1 cellular context compared by ENCODE assay signal in genomic region chr5:74766348-74766886, GRCh38.
TF ChIP-seq lines count a peak whose summit lies in the region.

No MANE protein-coding gene starts in this region.

TF ChIP-seq in K562, 482 proteins besides CTCF, POLR2A, EP300 and RAD21:
- TF ChIP-seq MNT (conservative IDR thresholded peaks at IDR 0.05) (no peak), ZNF124 (CRISPR knock-in tag; IDR thresholded peaks at IDR 0.05) (no peak), STAT5B (CRISPR knock-in tag; IDR thresholded peaks at IDR 0.05) (no peak), ATF6 (CRISPR knock-in tag; IDR thresholded peaks at IDR 0.05) (0 out of 2 replicates have a peak, but pooled peaks have one; percentile 24), ZNF121 (CRISPR knock-in tag; conservative IDR thresholded peaks at IDR 0.05) (no peak), REST (CRISPR knock-in tag; IDR thresholded peaks at IDR 0.05; ENCODE audit: low read depth) (no peak), ETS2 (tag; IDR thresholded peaks at IDR 0.05; ENCODE audit: borderline replicate concordance, poor library complexity, severe bottlenecking) (no peak), ASH1L (IDR thresholded peaks at IDR 0.05; ENCODE audit: borderline replicate concordance, low read depth, partially characterized antibody) (no peak), NR2C1 (IDR thresholded peaks at IDR 0.05) (no peak), NR2C1 (tag; IDR thresholded peaks at IDR 0.05) (no peak), DLX4 (CRISPR knock-in tag; IDR thresholded peaks at IDR 0.05) (no peak), GABPA (tag; conservative IDR thresholded peaks at IDR 0.05; ENCODE audit: low read depth) (0 out of 2 replicates have a peak, but pooled peaks have one; percentile 30), CBX2 (IDR thresholded peaks at IDR 0.05; ENCODE audit: insufficient read depth, low read length, poor library complexity, severe bottlenecking) (no peak), SRF (CRISPR knock-in tag; IDR thresholded peaks at IDR 0.05) (0 out of 4 replicates have a peak, but pooled peaks of 1 of the 2 experiments have one; percentile 6), CLOCK (CRISPR knock-in tag; IDR thresholded peaks at IDR 0.05; ENCODE audit: borderline replicate concordance) (no peak), PML (IDR thresholded peaks at IDR 0.05; ENCODE audit: low read length) (no peak), ZNF316 (IDR thresholded peaks at IDR 0.05) (peak; percentile 67), U2AF1 (optimal IDR thresholded peaks at IDR 0.05; ENCODE audit: low read depth, low read length) (no peak), TAF9B (IDR thresholded peaks at IDR 0.05; ENCODE audit: partially characterized antibody) (no peak), E2F1 (CRISPR knock-in tag; IDR thresholded peaks at IDR 0.05) (no peak), ZNF23 (CRISPR knock-in tag; IDR thresholded peaks at IDR 0.05) (no peak), MAFG (tag; conservative IDR thresholded peaks at IDR 0.05) (peak; percentile 47; the same call in 1 of the 2 replicates), PRDM10 (IDR thresholded peaks at IDR 0.05; ENCODE audit: partially characterized antibody) (no peak), KDM1A (IDR thresholded peaks at IDR 0.05) (no peak), ILF3 (IDR thresholded peaks at IDR 0.05; ENCODE audit: borderline replicate concordance) (no peak), ZBTB17 (CRISPR knock-in tag; IDR thresholded peaks at IDR 0.05) (no peak)
